Comparison of ENCODE assay signal across 2 cellular contexts in genomic region chr14:77043984-77044485, GRCh38.
TF ChIP-seq lines count a peak whose summit lies in the region.

No MANE protein-coding gene starts in this region.

TF ChIP-seq in SK-N-SH, 30 proteins besides CTCF, POLR2A, EP300 and RAD21 (continued from another document):
- no peak for TF ChIP-seq PBX3 (IDR thresholded peaks at IDR 0.05)
- TF ChIP-seq SMC3 (IDR thresholded peaks at IDR 0.05; ENCODE audit: low read depth, low read length) = no peak
- TF ChIP-seq USF1 (IDR thresholded peaks at IDR 0.05; ENCODE audit: borderline replicate concordance, low read depth) = no peak
- TF ChIP-seq MEF2A (IDR thresholded peaks at IDR 0.05; ENCODE audit: borderline replicate concordance, low read depth) = no peak
- TF ChIP-seq FOXJ3 (CRISPR knock-in tag; IDR thresholded peaks at IDR 0.05) = no peak
- TF ChIP-seq NRF1 (IDR thresholded peaks at IDR 0.05; ENCODE audit: low read depth, low read length) = no peak
- TF ChIP-seq ELF1 (IDR thresholded peaks at IDR 0.05) = no peak
- no peak for TF ChIP-seq USF2 (IDR thresholded peaks at IDR 0.05; ENCODE audit: borderline replicate concordance, low read depth, low read length)
- TF ChIP-seq NFIC (IDR thresholded peaks at IDR 0.05; ENCODE audit: borderline replicate concordance) = no peak
- TF ChIP-seq GABPA (IDR thresholded peaks at IDR 0.05; ENCODE audit: low read depth) = no peak
- TF ChIP-seq MXI1 (IDR thresholded peaks at IDR 0.05; ENCODE audit: low read depth, low read length) = no peak
- no peak for TF ChIP-seq TCF12 (IDR thresholded peaks at IDR 0.05)
- no peak for TF ChIP-seq POLR2AphosphoS5 (IDR thresholded peaks at IDR 0.05; ENCODE audit: low read depth, low read length)
- no peak for TF ChIP-seq FOSL2 (IDR thresholded peaks at IDR 0.05; ENCODE audit: borderline replicate concordance, low read depth)

TF ChIP-seq in SK-N-SH treated with all-trans-retinoic acid at 6 μM for 48 hours, 23 proteins besides CTCF, POLR2A, EP300 and RAD21 (continued from another document):
- TF ChIP-seq TSHZ2 (CRISPR knock-in tag; IDR thresholded peaks at IDR 0.05) (no peak), ESRRG (CRISPR knock-in tag; IDR thresholded peaks at IDR 0.05) (no peak), BACH2 (CRISPR knock-in tag; IDR thresholded peaks at IDR 0.05; ENCODE audit: borderline replicate concordance) (no peak), ZFP3 (CRISPR knock-in tag; IDR thresholded peaks at IDR 0.05) (no peak), SNAI2 (CRISPR knock-in tag; IDR thresholded peaks at IDR 0.05) (no peak), TOX (CRISPR knock-in tag; IDR thresholded peaks at IDR 0.05; ENCODE audit: borderline replicate concordance) (no peak)
